Comparison of ENCODE assay signal across 8 cellular contexts in the genomic region with DNA sequence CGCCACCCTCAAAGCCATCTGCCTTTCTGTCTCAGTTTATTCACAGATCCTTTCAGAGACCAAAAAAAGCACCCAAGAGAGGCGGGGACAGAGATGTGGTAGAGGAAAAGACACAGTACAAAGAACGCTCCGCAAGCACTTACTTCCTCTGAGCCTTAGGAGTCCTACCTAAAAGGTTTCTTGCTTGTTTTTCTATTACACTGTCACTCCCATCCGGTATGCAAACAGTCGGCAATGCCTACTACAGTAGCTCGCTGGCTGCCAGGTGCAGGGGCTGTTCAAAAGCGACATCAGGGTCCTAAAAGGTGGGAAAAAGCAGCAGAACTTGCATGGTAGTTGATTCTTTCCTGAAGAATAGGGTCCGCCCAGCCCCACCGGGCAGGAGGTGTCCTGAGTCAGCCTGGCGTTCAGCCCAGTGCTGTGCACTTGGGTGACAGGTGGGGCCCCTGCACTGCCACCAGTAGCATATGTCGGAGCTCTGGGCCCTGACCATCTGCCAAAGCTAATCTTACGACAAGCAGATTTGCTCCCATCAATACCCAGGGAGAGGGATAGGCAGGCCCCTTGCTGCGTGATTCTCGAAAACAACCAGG. TPM values are rescaled to one million over a fixed set of nuclear protein-coding genes. Genes with fewer than 3 reads are reported as not detected.
DNase-seq lines count a peak whose midpoint lies in the region; ATAC-seq, FAIRE-seq and TF ChIP-seq lines count a peak whose summit lies in the region.

No MANE protein-coding gene starts in this region.

- CTCF ChIA-PET in activated CD8-positive, alpha-beta memory T cell treated with anti-CD3 and anti-CD28 coated beads, Interleukin-2, amount 10 ng/mL, durations not matched to agents 7 days and 5 days (lab: Charles Lee), result interaction anchor here (1.1 to 2.3 kb wide), 6 partner anchors 48 to 628 kb away, joined by 4 to 8 read pairs (median 6); partner anchors contain the start of gene BAIAP2L1

- no peak for FAIRE-seq in GM12892 (lab: Jason Lieb, UNC)

- H3K27ac ChIP-seq in esophagus (ENCODE audit: low read depth in 2 of 2, low read length in 1 of 2), result peak overlapping the region; percentile 92 to 97

- DNase-seq in NCI-H2029 treated with DMSO at 0.1 percent for 48 hours (lab: John Stamatoyannopoulos, UW) (peak; percentile 61), GM12892 (ENCODE audit: insufficient read length) (no peak), NCI-H187 (lab: John Stamatoyannopoulos, UW) (no peak)
- peak; percentile 65 for DNase-seq in activated CD8-positive, alpha-beta memory T cell treated with anti-CD3 and anti-CD28 coated beads, Interleukin-2, amount 10 ng/mL, durations not matched to agents 7 days and 5 days

- H3K4me1 ChIP-seq in esophagus (ENCODE audit: control insufficient read depth in 2 of 2, insufficient read depth in 2 of 2, low read length in 1 of 2), result peaks cover 3% of the 10 kb centered on the region in 2 donors

- TF ChIP-seq CTCF in nephron (IDR thresholded peaks at IDR 0.05; ENCODE audit: unreplicated experiment in 3 of 3), result no peak

- H3K4me1 Mint-ChIP-seq in activated CD8-positive, alpha-beta memory T cell treated with anti-CD3 and anti-CD28 coated beads, Interleukin-2, amount 10 ng/mL, durations not matched to agents 7 days and 5 days, result peaks cover 54% of the 10 kb centered on the region
- H3K4me1 Mint-ChIP-seq in nephron, result peaks cover 27% of the 10 kb centered on the region

- no peaks in the 10 kb centered on the region for H3K36me3 ChIP-seq in esophagus (ENCODE audit: control insufficient read depth in 2 of 2, insufficient read depth in 2 of 2, low read length in 1 of 2)

- no peaks in the 10 kb centered on the region for H3K27me3 Mint-ChIP-seq in activated CD8-positive, alpha-beta memory T cell treated with anti-CD3 and anti-CD28 coated beads, Interleukin-2, amount 10 ng/mL, durations not matched to agents 7 days and 5 days
- H3K27me3 Mint-ChIP-seq in nephron (ENCODE audit: low read depth), result no peaks in the 10 kb centered on the region

- peak overlapping the region; percentile 96 for H3K27ac Mint-ChIP-seq in activated CD8-positive, alpha-beta memory T cell treated with anti-CD3 and anti-CD28 coated beads, Interleukin-2, amount 10 ng/mL, durations not matched to agents 7 days and 5 days
- H3K27ac Mint-ChIP-seq in nephron, result peak overlapping the region; percentile 38 to 80 (median 49)

- WGBS in esophagus, 2 donors, result 10% methylated on average over 15 of the region's 15 CpGs

- no peak for TF ChIP-seq POLR2A in GM12892 (IDR thresholded peaks at IDR 0.05; ENCODE audit: low read depth, low read length)

- no peaks in the 10 kb centered on the region for H3K9me3 ChIP-seq in esophagus (ENCODE audit: control insufficient read depth in 2 of 2, insufficient read depth in 1 of 2, low read depth in 1 of 2, low read length in 1 of 2)

- no peaks in the 10 kb centered on the region for H3K27me3 ChIP-seq in esophagus (ENCODE audit: control insufficient read depth in 1 of 2, insufficient read depth in 2 of 2, low read length in 2 of 2)

- no peaks in the 10 kb centered on the region for H3K9me3 Mint-ChIP-seq in activated CD8-positive, alpha-beta memory T cell treated with anti-CD3 and anti-CD28 coated beads, Interleukin-2, amount 10 ng/mL, durations not matched to agents 7 days and 5 days (ENCODE audit: low read depth)
- H3K9me3 Mint-ChIP-seq in nephron, result no peaks in the 10 kb centered on the region

- peak overlapping the region; percentile 66 to 94 for H3K4me3 ChIP-seq in esophagus (ENCODE audit: low read depth in 1 of 2, low read length in 2 of 2)

- ATAC-seq in GM18508 (IDR thresholded peaks at IDR 0.05; ENCODE audit: insufficient read depth, unreplicated experiment) (peak; percentile 20), HG02610 (IDR thresholded peaks at IDR 0.05; ENCODE audit: unreplicated experiment) (peak; percentile 8)
- ATAC-seq in activated CD8-positive, alpha-beta memory T cell treated with anti-CD3 and anti-CD28 coated beads, Interleukin-2, amount 10 ng/mL, durations not matched to agents 7 days and 5 days, result peak; percentile 32

- H3K4me3 Mint-ChIP-seq in activated CD8-positive, alpha-beta memory T cell treated with anti-CD3 and anti-CD28 coated beads, Interleukin-2, amount 10 ng/mL, durations not matched to agents 7 days and 5 days, result peak overlapping the region; percentile 95
- H3K4me3 Mint-ChIP-seq in nephron, result peak overlapping the region; percentile 95 to 97 (median 96)

- H3K36me3 Mint-ChIP-seq in activated CD8-positive, alpha-beta memory T cell treated with anti-CD3 and anti-CD28 coated beads, Interleukin-2, amount 10 ng/mL, durations not matched to agents 7 days and 5 days, result peaks cover 20% of the 10 kb centered on the region
- peaks cover 5% of the 10 kb centered on the region for H3K36me3 Mint-ChIP-seq in nephron (ENCODE audit: low read depth)

RNA-seq across cellular contexts. Expression of gene TECPR1, which starts 0.7 kb away (rescaled TPM):
- 10 to 100 TPM; 45.6 to 60.7 TPM for total RNA-seq in activated CD8-positive, alpha-beta memory T cell treated with anti-CD3 and anti-CD28 coated beads, Interleukin-2, amount 10 ng/mL, durations not matched to agents 7 days and 5 days
- 10 to 100 TPM in 1 of 2 donors, 1 to 10 TPM in 1; 8.4 to 17.1 TPM for polyA plus RNA-seq in esophagus
- polyA plus RNA-seq in GM12892 (2012; ENCODE audit: missing spikeins), result 6.4 TPM

RNA-seq across cellular contexts. Expression of gene BRI3, which starts 30.1 kb away (rescaled TPM):
- total RNA-seq in activated CD8-positive, alpha-beta memory T cell treated with anti-CD3 and anti-CD28 coated beads, Interleukin-2, amount 10 ng/mL, durations not matched to agents 7 days and 5 days, result 10 to 100 TPM; 38.3 to 43.5 TPM
- polyA plus RNA-seq in esophagus, result 10 to 100 TPM; 59.4 to 60.1 TPM
- polyA plus RNA-seq in GM12892 (2012; ENCODE audit: missing spikeins), result 62.1 TPM

RNA-seq across cellular contexts. Expression of gene BHLHA15, which starts 40.1 kb away (rescaled TPM):
- under 1 TPM in 1 of 2 experiments, not detected in 1; 0.33 TPM for total RNA-seq in activated CD8-positive, alpha-beta memory T cell treated with anti-CD3 and anti-CD28 coated beads, Interleukin-2, amount 10 ng/mL, durations not matched to agents 7 days and 5 days
- polyA plus RNA-seq in esophagus, result under 1 TPM; 0.80 to 0.96 TPM
- not detected for polyA plus RNA-seq in GM12892 (2012; ENCODE audit: missing spikeins)

Comparison
In these comparisons a context has a peak if more than half of its experiments do, and no peak if none do; other contexts are left out.
1. DNase-seq: peak in NCI-H2029 treated with DMSO at 0.1 percent for 48 hours (single experiment) and activated CD8-positive, alpha-beta memory T cell treated with anti-CD3 and anti-CD28 coated beads, Interleukin-2, amount 10 ng/mL, durations not matched to agents 7 days and 5 days (single experiment); none in GM12892 (single experiment) and NCI-H187 (0 of 2).
2. Peak in every context shown above with its lines, with median percentiles within 50 percentile points of each other: ATAC-seq.